In the genomic region with DNA sequence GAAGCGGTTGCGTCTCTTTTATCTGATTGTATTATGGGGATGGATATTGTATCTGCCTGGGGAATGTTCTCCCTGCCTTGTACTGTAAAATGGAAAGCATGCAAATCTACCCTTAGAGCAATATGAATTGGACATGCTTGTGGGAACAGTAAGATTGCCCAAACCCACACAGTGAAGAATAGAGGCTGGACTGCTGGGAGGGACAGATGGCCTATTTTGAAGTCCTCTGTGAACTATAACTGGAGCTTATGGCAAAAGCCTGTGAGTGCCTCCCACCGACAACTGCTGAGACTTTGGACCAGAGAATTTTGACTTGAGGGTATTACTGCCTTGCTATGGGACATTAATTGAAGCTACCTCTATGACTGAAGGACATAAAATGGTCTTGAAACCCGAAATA, we compare ENCODE assay signal across 24 cellular contexts.
"Had no signal": no experiment of that assay in that cellular context is flagged by ENCODE, and none has a peak within 500 bp of the region (broad histone marks: within the 10 kb centered on the region; RNA-seq: fewer than 3 reads in every experiment).

No MANE protein-coding gene starts in this region.

- H3K27me3 ChIP-seq: colonic mucosa, gastrocnemius medialis, pancreas, sigmoid colon, spleen, tibial nerve, upper lobe of left lung had no signal

- H3K27ac ChIP-seq: colonic mucosa, epithelial cell of prostate, gastrocnemius medialis, lower lobe of right lung, neutrophil, pancreas, sigmoid colon, skin epidermis, spleen, thoracic aorta, tibial nerve, upper lobe of left lung had no signal

- DNase-seq: colonic mucosa; effector CD8-positive, alpha-beta T cell; endodermal cell; foreskin fibroblast; gastrocnemius medialis; hypothalamus; immature natural killer cell; islet precursor cell; kidney glomerular epithelial cell; left colon; left ventricle myocardium superior; lower lobe of right lung; natural killer cell; pancreas; sigmoid colon; spleen; stimulated activated CD4-positive, alpha-beta T cell treated with anti-CD3 and anti-CD28 coated beads, Interleukin-4, amount 100 ng/mL, for 4 hours; stimulated activated naive CD8-positive, alpha-beta T cell treated with anti-CD3 and anti-CD28 coated beads, Interleukin-15, Interleukin-2, amounts not matched to agents 100 U/mL and 50 U/mL, for 24 hours; upper lobe of left lung had no signal

- H3K9me3 ChIP-seq: colonic mucosa, gastrocnemius medialis, lower lobe of right lung, neutrophil, pancreas, sigmoid colon, thoracic aorta, upper lobe of left lung had no signal

- H3K4me3 ChIP-seq: colonic mucosa, gastrocnemius medialis, lower lobe of right lung, pancreas, sigmoid colon, skin epidermis, spleen, thoracic aorta, tibial nerve, upper lobe of left lung had no signal

- H3K36me3 ChIP-seq: colonic mucosa, gastrocnemius medialis, lower lobe of right lung, neutrophil, pancreas, sigmoid colon, spleen, thoracic aorta, upper lobe of left lung had no signal

- H3K4me1 ChIP-seq: gastrocnemius medialis had no signal
